ENCODE assay signal across 9 cellular contexts in genomic region chr11:57530215-57530595, GRCh38. TPM values are rescaled to one million over a fixed set of nuclear protein-coding genes. Genes with fewer than 3 reads are reported as not detected.
A peak's percentile ranks its signal among the peaks of the same experiment; 100 is the strongest.
DNase-seq lines count a peak whose midpoint lies in the region; ATAC-seq and TF ChIP-seq lines count a peak whose summit lies in the region.
"Had no signal": no experiment of that assay in that cellular context is flagged by ENCODE, and none has a peak within 500 bp of the region (broad histone marks: within the 10 kb centered on the region; RNA-seq: fewer than 3 reads in every experiment).

No MANE protein-coding gene starts in this region.

- no peaks in the 10 kb centered on the region for H3K27me3 ChIP-seq in BLaER1 treated with 17β-estradiol and CSF1 and Interleukin-3, amounts not matched to agents 10 nM and 100 nM
- H3K27me3 ChIP-seq in body of pancreas (no peaks in the 10 kb centered on the region), lower lobe of right lung (ENCODE audit: low read depth) (no peaks in the 10 kb centered on the region), upper lobe of right lung (no peaks in the 10 kb centered on the region)

- H4K20me1 ChIP-seq in BLaER1 treated with 17β-estradiol and CSF1 and Interleukin-3, amounts not matched to agents 10 nM and 100 nM, result peaks cover 0 to 27% (median 16%) of the 10 kb centered on the region in 11 experiments; a peak in 11 of 22 replicates

- H3K4me3 ChIP-seq in BLaER1 treated with 17β-estradiol and CSF1 and Interleukin-3, amounts not matched to agents 10 nM and 100 nM, result peak overlapping the region; percentile 73 to 94 (median 80)
- H3K4me3 ChIP-seq in body of pancreas (peak overlapping the region; percentile 59 to 69), lower lobe of right lung (peak overlapping the region; percentile 69), upper lobe of right lung (peak overlapping the region; percentile 94)

- H3K4me2 ChIP-seq in BLaER1 treated with 17β-estradiol and CSF1 and Interleukin-3, amounts not matched to agents 10 nM and 100 nM, result peak overlapping the region; percentile 87 to 99 (median 94)

- H3K9ac ChIP-seq in BLaER1 treated with 17β-estradiol and CSF1 and Interleukin-3, amounts not matched to agents 10 nM and 100 nM, result peak overlapping the region; percentile 77 to 92 (median 84)

- WGBS in body of pancreas, 2 donors, result 0% methylated on average over 17 of the region's 17 CpGs; no CpG with 5 or more reads in 1 of the 2 donors

- intact Hi-C loops in body of pancreas (cut with DNase I) (no loop called here), lower lobe of right lung (cut with DNase I) (no loop called here), upper lobe of right lung (cut with DNase I) (no loop called here)

- DNase-seq in body of pancreas (no peak), lower lobe of right lung (peak; percentile 51), upper lobe of right lung (no peak), H4 (ENCODE audit: low spot score) (no peak)

- ATAC-seq in HG03196 (IDR thresholded peaks at IDR 0.05; ENCODE audit: unreplicated experiment), result peak; percentile 2
- ATAC-seq in body of pancreas, result peak; percentile 4
- ATAC-seq in lower lobe of right lung, result peak in 1 of 2 donors; percentile 17
- no peak for ATAC-seq in upper lobe of right lung
- ATAC-seq in GM21390 (IDR thresholded peaks at IDR 0.05; ENCODE audit: unreplicated experiment), result no peak
- ATAC-seq in HG02981 (IDR thresholded peaks at IDR 0.05; ENCODE audit: unreplicated experiment), result no peak

- peaks cover 22 to 33% (median 24%) of the 10 kb centered on the region in 10 experiments for H3K4me1 ChIP-seq in BLaER1 treated with 17β-estradiol and CSF1 and Interleukin-3, amounts not matched to agents 10 nM and 100 nM
- H3K4me1 ChIP-seq in body of pancreas (peaks cover 26% of the 10 kb centered on the region), lower lobe of right lung (peaks cover 19% of the 10 kb centered on the region), upper lobe of right lung (peaks cover 15% of the 10 kb centered on the region)

- no peak for TF ChIP-seq POLR2A in body of pancreas (IDR thresholded peaks at IDR 0.05)

- peak overlapping the region; percentile 45 to 90 (median 83); a peak in 21 of 22 replicates for H3K27ac ChIP-seq in BLaER1 treated with 17β-estradiol and CSF1 and Interleukin-3, amounts not matched to agents 10 nM and 100 nM
- H3K27ac ChIP-seq in body of pancreas (peak overlapping the region in 3 of 4 donors; percentile 35 to 95 (median 92)), lower lobe of right lung (peak overlapping the region; percentile 75), upper lobe of right lung (peak overlapping the region; percentile 79)

- H3K36me3 ChIP-seq in BLaER1 treated with 17β-estradiol and CSF1 and Interleukin-3, amounts not matched to agents 10 nM and 100 nM, result peaks cover 4 to 36% (median 23%) of the 10 kb centered on the region in 11 experiments; a peak in 20 of 22 replicates
- H3K36me3 ChIP-seq in body of pancreas (replicated peaks in 1 of 2; ENCODE audit: insufficient read depth in 1 of 2, low read depth in 2 of 2), result peaks cover 0 to 2% of the 10 kb centered on the region in 2 donors
- peaks cover 15% of the 10 kb centered on the region for H3K36me3 ChIP-seq in lower lobe of right lung
- H3K36me3 ChIP-seq in upper lobe of right lung, result peaks cover 16% of the 10 kb centered on the region

- TF ChIP-seq CTCF in body of pancreas (IDR thresholded peaks at IDR 0.05) (no peak), lower lobe of right lung (IDR thresholded peaks at IDR 0.05) (no peak), upper lobe of right lung (IDR thresholded peaks at IDR 0.05) (no peak)

- no peaks in the 10 kb centered on the region for H3K9me3 ChIP-seq in BLaER1 treated with 17β-estradiol and CSF1 and Interleukin-3, amounts not matched to agents 10 nM and 100 nM (replicated peaks in 1 of 11)
- H3K9me3 ChIP-seq in body of pancreas (no peaks in the 10 kb centered on the region), lower lobe of right lung (no peaks in the 10 kb centered on the region), upper lobe of right lung (no peaks in the 10 kb centered on the region)

RNA-seq across cellular contexts. Expression of gene TIMM10, which starts 0.3 kb away (rescaled TPM):
- total RNA-seq in body of pancreas, result 10 to 100 TPM in 1 of 2 donors, 1 to 10 TPM in 1; 5.6 to 24.4 TPM
- total RNA-seq in lower lobe of right lung, result 35.3 TPM
- 34.7 TPM for total RNA-seq in upper lobe of right lung
- total RNA-seq in H4 (2014; rRNA removed; shearing (Covaris generic)), result 111 and 118 TPM in 2 replicates

RNA-seq across cellular contexts. Expression of gene SMTNL1, which starts 7.2 kb away (rescaled TPM):
- total RNA-seq in body of pancreas, result not detected
- not detected for total RNA-seq in lower lobe of right lung
- total RNA-seq in upper lobe of right lung, result not detected
- not detected in 2 replicates for total RNA-seq in H4 (2014; rRNA removed; shearing (Covaris generic))
- total RNA-seq: pulmonary artery endothelial cell had no signal

RNA-seq across cellular contexts. Expression of gene SLC43A1, which starts 14.7 kb away (rescaled TPM):
- total RNA-seq in body of pancreas (100 to 1,000 TPM in 1 of 2 donors, 10 to 100 TPM in 1; 87.7 to 128 TPM), lower lobe of right lung (13.2 TPM), upper lobe of right lung (12.4 TPM)
- total RNA-seq in H4 (2014; rRNA removed; shearing (Covaris generic)), result 3.5 and 6.0 TPM in 2 replicates

RNA-seq across cellular contexts. Expression of gene UBE2L6, which starts 37.3 kb away (rescaled TPM):
- 10 to 100 TPM in 1 of 2 donors, 1 to 10 TPM in 1; 7.9 to 17.4 TPM for total RNA-seq in body of pancreas
- 172 TPM for total RNA-seq in lower lobe of right lung
- 120 TPM for total RNA-seq in upper lobe of right lung
- total RNA-seq in H4 (2014; rRNA removed; shearing (Covaris generic)), result 103 and 149 TPM in 2 replicates

Comparison
In these comparisons a context has a peak if more than half of its experiments do, and no peak if none do; other contexts are left out.
1. ATAC-seq: peak in HG03196 (single experiment) and body of pancreas (single experiment); none in upper lobe of right lung (single experiment), GM21390 (single experiment) and HG02981 (single experiment).
2. Peak in every context shown above with its lines, with median percentiles within 50 percentile points of each other: H3K27ac ChIP-seq and H3K4me3 ChIP-seq.